2 cellular contexts compared by ENCODE assay signal in genomic region chr9:82332018-82332773, GRCh38.
A peak's percentile ranks its signal among the peaks of the same experiment; 100 is the strongest.
TF ChIP-seq lines count a peak whose summit lies in the region.

No MANE protein-coding gene starts in this region.

TF ChIP-seq in A549, 52 proteins besides CTCF, POLR2A, EP300 and RAD21 (continued from another document):
- TF ChIP-seq BHLHE40 (IDR thresholded peaks at IDR 0.05; ENCODE audit: low read depth, low read length) = no peak
- no peak for TF ChIP-seq EHF (CRISPR knock-in tag; IDR thresholded peaks at IDR 0.05)
- no peak for TF ChIP-seq NFE2L2 (conservative IDR thresholded peaks at IDR 0.05; ENCODE audit: low read length)
- peak in 1 of 2 experiments; percentile 65; a peak in 2 of 4 replicates for TF ChIP-seq CEBPB (IDR thresholded peaks at IDR 0.05)
- TF ChIP-seq RARB (CRISPR knock-in tag; IDR thresholded peaks at IDR 0.05) = no peak
- TF ChIP-seq ESRRA (IDR thresholded peaks at IDR 0.05; ENCODE audit: borderline replicate concordance, low read length) = no peak
- no peak for TF ChIP-seq FOXS1 (CRISPR knock-in tag; IDR thresholded peaks at IDR 0.05)
TF ChIP-seq in A549: peak in this region for 3.

TF ChIP-seq in SK-N-SH, 30 proteins besides CTCF, POLR2A, EP300 and RAD21 (continued from another document):
- no peak for TF ChIP-seq IRF3 (IDR thresholded peaks at IDR 0.05; ENCODE audit: low read depth, low read length)
- no peak for TF ChIP-seq RFX5 (IDR thresholded peaks at IDR 0.05; ENCODE audit: low read length)
- no peak for TF ChIP-seq GATA2 (CRISPR knock-in tag; IDR thresholded peaks at IDR 0.05)
- TF ChIP-seq YY1 (IDR thresholded peaks at IDR 0.05; ENCODE audit: low read depth) = no peak
- no peak for TF ChIP-seq USF1 (IDR thresholded peaks at IDR 0.05; ENCODE audit: borderline replicate concordance, low read depth)
- TF ChIP-seq TCF12 (IDR thresholded peaks at IDR 0.05) = peak; percentile 88
- TF ChIP-seq FOSL2 (IDR thresholded peaks at IDR 0.05; ENCODE audit: borderline replicate concordance, low read depth) = peak; percentile 67
- TF ChIP-seq RCOR1 (IDR thresholded peaks at IDR 0.05; ENCODE audit: low read length) = no peak
- no peak for TF ChIP-seq CHD2 (IDR thresholded peaks at IDR 0.05; ENCODE audit: low read length, partially characterized antibody)
- TF ChIP-seq TAF1 (IDR thresholded peaks at IDR 0.05; ENCODE audit: borderline replicate concordance, low read depth, low read length) = no peak
- peak; percentile 27; the same call in 1 of the 2 replicates for TF ChIP-seq GABPA (IDR thresholded peaks at IDR 0.05; ENCODE audit: low read depth)
- no peak for TF ChIP-seq NRF1 (IDR thresholded peaks at IDR 0.05; ENCODE audit: low read depth, low read length)
- TF ChIP-seq TEAD4 (IDR thresholded peaks at IDR 0.05; ENCODE audit: borderline replicate concordance, insufficient read depth) = peak; percentile 93
- TF ChIP-seq FOXM1 (IDR thresholded peaks at IDR 0.05; ENCODE audit: low read depth) = peak; percentile 84
- peak; percentile 68 for TF ChIP-seq NFIC (IDR thresholded peaks at IDR 0.05; ENCODE audit: borderline replicate concordance)
- peak; percentile 94 for TF ChIP-seq PBX3 (IDR thresholded peaks at IDR 0.05)
- TF ChIP-seq FOXJ3 (CRISPR knock-in tag; IDR thresholded peaks at IDR 0.05) = no peak
- TF ChIP-seq SMC3 (IDR thresholded peaks at IDR 0.05; ENCODE audit: low read depth, low read length) = no peak
- TF ChIP-seq POLR2AphosphoS5 (IDR thresholded peaks at IDR 0.05; ENCODE audit: low read depth, low read length) = peak; percentile 50; the same call in 1 of the 2 replicates
- no peak for TF ChIP-seq USF2 (IDR thresholded peaks at IDR 0.05; ENCODE audit: borderline replicate concordance, low read depth, low read length)
- TF ChIP-seq ELF1 (IDR thresholded peaks at IDR 0.05) = no peak
- TF ChIP-seq MXI1 (IDR thresholded peaks at IDR 0.05; ENCODE audit: low read depth, low read length) = no peak
- peak; percentile 79 for TF ChIP-seq JUND (IDR thresholded peaks at IDR 0.05)
TF ChIP-seq in SK-N-SH: peak in this region for 13.
